16 cellular contexts compared by ENCODE assay signal in genomic region chr11:75465701-75466531, GRCh38. TPM values are rescaled to one million over a fixed set of nuclear protein-coding genes. Genes with fewer than 3 reads are reported as not detected.
DNase-seq lines count a peak whose midpoint lies in the region; ATAC-seq and TF ChIP-seq lines count a peak whose summit lies in the region.
"Had no signal": no experiment of that assay in that cellular context is flagged by ENCODE, and none has a peak within 500 bp of the region (broad histone marks: within the 10 kb centered on the region; RNA-seq: fewer than 3 reads in every experiment).

No MANE protein-coding gene starts in this region.

- no peaks in the 10 kb centered on the region for H3K9me3 Mint-ChIP-seq in effector memory CD8-positive, alpha-beta T cell
- H3K9me3 Mint-ChIP-seq in mesothelial cell of epicardium (no peaks in the 10 kb centered on the region), glutamatergic neuron (ENCODE audit: unreplicated experiment) (peaks cover 1% of the 10 kb centered on the region), immature natural killer cell (no peaks in the 10 kb centered on the region)

- peaks cover 0 to 4% of the 10 kb centered on the region in 2 donors for H3K4me1 Mint-ChIP-seq in effector memory CD8-positive, alpha-beta T cell (ENCODE audit: low read depth in 2 of 2)
- H3K4me1 Mint-ChIP-seq in mesothelial cell of epicardium (peaks cover 48% of the 10 kb centered on the region), glutamatergic neuron (ENCODE audit: low read depth, unreplicated experiment) (peaks cover 5% of the 10 kb centered on the region), immature natural killer cell (no peaks in the 10 kb centered on the region)

- H3K4me1 ChIP-seq in HUES48 (ENCODE audit: control insufficient read depth, insufficient read depth, low read length), result peaks cover 35% of the 10 kb centered on the region

- peak overlapping the region; percentile 28 to 74 for H3K27ac Mint-ChIP-seq in effector memory CD8-positive, alpha-beta T cell
- peak overlapping the region; percentile 98 for H3K27ac Mint-ChIP-seq in mesothelial cell of epicardium
- no peak overlapping the region for H3K27ac Mint-ChIP-seq in glutamatergic neuron (ENCODE audit: unreplicated experiment)
- H3K27ac Mint-ChIP-seq in immature natural killer cell, result peak overlapping the region in 1 of 6 donors; percentile 40

- ATAC-seq in effector memory CD8-positive, alpha-beta T cell (replicated peaks), result no peak
- ATAC-seq in GM21576 (IDR thresholded peaks at IDR 0.05; ENCODE audit: unreplicated experiment), result no peak
- ATAC-seq: activated CD4-positive, CD25-positive, alpha-beta regulatory T cell treated with anti-CD3 and anti-CD28 coated beads, Interleukin-2, amount 50 U/mL, for 24 hours had no signal

- H3K9me3 ChIP-seq in HUES48 (ENCODE audit: control insufficient read depth, insufficient read depth, low read length), result no peaks in the 10 kb centered on the region
- H3K9me3 ChIP-seq: tibial nerve had no signal

- no peak overlapping the region for H3K4me3 Mint-ChIP-seq in effector memory CD8-positive, alpha-beta T cell
- H3K4me3 Mint-ChIP-seq in mesothelial cell of epicardium, result no peak overlapping the region
- H3K4me3 Mint-ChIP-seq in glutamatergic neuron (ENCODE audit: unreplicated experiment), result no peak overlapping the region
- H3K4me3 Mint-ChIP-seq in immature natural killer cell, result no peak overlapping the region

- no peaks in the 10 kb centered on the region for H3K27me3 Mint-ChIP-seq in effector memory CD8-positive, alpha-beta T cell
- H3K27me3 Mint-ChIP-seq in mesothelial cell of epicardium (ENCODE audit: low read depth) (no peaks in the 10 kb centered on the region), glutamatergic neuron (ENCODE audit: unreplicated experiment) (peaks cover 10% of the 10 kb centered on the region), immature natural killer cell (ENCODE audit: low read depth in 3 of 3) (peaks cover 0 to 4% (median 3%) of the 10 kb centered on the region in 3 donors)

- no peaks in the 10 kb centered on the region for H3K27me3 ChIP-seq in HUES48 (ENCODE audit: control insufficient read depth, insufficient read depth, low read length)
- H3K27me3 ChIP-seq: tibial nerve had no signal

- H3K9ac ChIP-seq in HUES48 (ENCODE audit: low read depth, low read length), result no peak overlapping the region

- H3K36me3 ChIP-seq in HUES48 (ENCODE audit: control insufficient read depth, insufficient read depth, low read length), result no peaks in the 10 kb centered on the region

- H3K4me3 ChIP-seq in AG04449 (ENCODE audit: low read depth, low read length) (no peak overlapping the region), HUES48 (ENCODE audit: low read depth, low read length) (no peak overlapping the region)
- H3K4me3 ChIP-seq: SK-N-MC, tibial nerve had no signal

- peak; percentile 21 for DNase-seq in AG04449 (ENCODE audit: low read depth, low spot score)
- no peak for DNase-seq in effector memory CD8-positive, alpha-beta T cell
- peak in 1 of 2 experiments; percentile 71 for DNase-seq in mesothelial cell of epicardium (ENCODE audit: low spot score in 2 of 2, unreplicated experiment in 2 of 2)
- no peak for DNase-seq in glutamatergic neuron
- DNase-seq in immature natural killer cell, result no peak
- no peak for DNase-seq in cerebellar cortex (ENCODE audit: low spot score)
- DNase-seq: amygdala, DMS79 treated with DMSO at 0.1 percent for 48 hours, erythroblast, NCI-H2029, small intestine had no signal

- CTCF ChIA-PET in AG04449 (lab: Yijun Ruan, JAX), result interaction anchor here (0.9 to 4.0 kb wide), 8 partner anchors 9 to 66 kb away, joined by 3 to 14 read pairs (median 4); no protein-coding TSS in a partner anchor

- H3K27ac ChIP-seq in HUES48 (ENCODE audit: low read depth, low read length), result peak overlapping the region; percentile 39
- H3K27ac ChIP-seq: SK-N-MC had no signal

- TF ChIP-seq CTCF in AG04449 (IDR thresholded peaks at IDR 0.05; ENCODE audit: insufficient read depth, low read length, missing control alignments) (no peak), mesothelial cell of epicardium (IDR thresholded peaks at IDR 0.05; ENCODE audit: unreplicated experiment) (no peak), glutamatergic neuron (IDR thresholded peaks at IDR 0.05; ENCODE audit: partially characterized antibody, unreplicated experiment) (no peak)

- no peaks in the 10 kb centered on the region for H3K36me3 Mint-ChIP-seq in effector memory CD8-positive, alpha-beta T cell (ENCODE audit: insufficient read depth)
- no peaks in the 10 kb centered on the region for H3K36me3 Mint-ChIP-seq in mesothelial cell of epicardium
- H3K36me3 Mint-ChIP-seq in glutamatergic neuron (ENCODE audit: unreplicated experiment), result no peaks in the 10 kb centered on the region
- peaks cover 0 to 6% (median 0%) of the 10 kb centered on the region in 3 donors for H3K36me3 Mint-ChIP-seq in immature natural killer cell

- POLR2A ChIA-PET in AG04449 (lab: Yijun Ruan, JAX), result no interaction called here

RNA-seq across cellular contexts. Expression of gene KLHL35, which starts 32.9 kb away (rescaled TPM):
- total RNA-seq in mesothelial cell of epicardium, result 0.38 to 0.67 TPM (median 0.59 TPM) in 3 replicates
- total RNA-seq in glutamatergic neuron (ENCODE audit: unreplicated experiment), result 41.4 TPM
- polyA plus RNA-seq in immature natural killer cell, result 1 to 10 TPM in 1 of 3 donors, under 1 TPM in 1, not detected in 1; 0.41 to 1.6 TPM

RNA-seq across cellular contexts. Expression of gene GDPD5, which starts 59.8 kb away (rescaled TPM):
- total RNA-seq in mesothelial cell of epicardium (8.0 to 8.2 TPM (median 8.1 TPM) in 3 replicates), glutamatergic neuron (ENCODE audit: unreplicated experiment) (147 TPM)
- polyA plus RNA-seq in immature natural killer cell, result 1 to 10 TPM; 1.8 to 9.2 (median 4.1) TPM

Comparison
In these comparisons a context has a peak if more than half of its experiments do, and no peak if none do; other contexts are left out.
1. RNA of gene KLHL35, which starts 32.9 kb away (total RNA-seq): 41.4 TPM in glutamatergic neuron (single experiment); 0.38 to 0.67 TPM in mesothelial cell of epicardium; every median in the first group is over 10 times any median in the second.
2. RNA of gene GDPD5, which starts 59.8 kb away (total RNA-seq): 147 TPM in glutamatergic neuron (single experiment); 8.0 to 8.2 TPM in mesothelial cell of epicardium; every median in the first group is over 10 times any median in the second.